ENCODE assay signal across 8 cellular contexts in genomic region chr1:94463765-94464330, GRCh38. TPM values are rescaled to one million over a fixed set of nuclear protein-coding genes. Genes with fewer than 3 reads are reported as not detected.
A peak's percentile ranks its signal among the peaks of the same experiment; 100 is the strongest.
DNase-seq lines count a peak whose midpoint lies in the region; ATAC-seq and TF ChIP-seq lines count a peak whose summit lies in the region.

No MANE protein-coding gene starts in this region.

- DNase-seq in DMS 273 (lab: John Stamatoyannopoulos, UW; ENCODE audit: unreplicated experiment) (peak; percentile 27), HCEC 1CT (peak; percentile 61), NOMO-1 (lab: John Stamatoyannopoulos, UW; ENCODE audit: unreplicated experiment in 2 of 2) (peak; percentile 53 to 76), cerebellar cortex (ENCODE audit: low spot score) (peak; percentile 41), right lobe of liver (no peak)

- peak; percentile 60 to 75 (median 68) for TF ChIP-seq CTCF in right lobe of liver (IDR thresholded peaks at IDR 0.05)

- H3K4me1 ChIP-seq in right lobe of liver: peaks cover 0 to 28% (median 14%) of the 10 kb centered on the region in 4 donors

- H3K36me3 ChIP-seq in right lobe of liver: peaks cover 0 to 21% (median 5%) of the 10 kb centered on the region in 4 donors

- 39% methylated on average over 3 of the region's 3 CpGs for WGBS in right lobe of liver (ENCODE audit: insufficient coverage, low coverage, low lambda C conversion rate, missing lambda C conversion rate)

- H3K4me3 ChIP-seq in right lobe of liver: no peak overlapping the region

- ATAC-seq in right lobe of liver: peak; percentile 91 to 95 (median 94)
- ATAC-seq in HG02884 (IDR thresholded peaks at IDR 0.05; ENCODE audit: unreplicated experiment): no peak
- no peak for ATAC-seq in GM19351 (IDR thresholded peaks at IDR 0.05; ENCODE audit: unreplicated experiment)
- no peak for ATAC-seq in GM21390 (IDR thresholded peaks at IDR 0.05; ENCODE audit: unreplicated experiment)

- no peak for TF ChIP-seq POLR2A in right lobe of liver (IDR thresholded peaks at IDR 0.05)

- peak overlapping the region in 1 of 3 donors; percentile 20 for H3K27ac ChIP-seq in right lobe of liver

- no peaks in the 10 kb centered on the region for H3K27me3 ChIP-seq in right lobe of liver

- no peaks in the 10 kb centered on the region for H3K9me3 ChIP-seq in right lobe of liver

- intact Hi-C loops in right lobe of liver (cut with DNase I): no loop called here

RNA-seq across cellular contexts. Expression of gene ABCD3, which starts 45.7 kb away (rescaled TPM):
- 10 to 100 TPM; 54.9 to 94.0 (median 65.6) TPM for total RNA-seq in right lobe of liver

Comparison
In these comparisons a context has a peak if more than half of its experiments do, and no peak if none do; other contexts are left out.
1. DNase-seq: peak in DMS 273 (single experiment), HCEC 1CT (single experiment), NOMO-1 (2 of 2) and cerebellar cortex (single experiment); none in right lobe of liver (0 of 3).
2. ATAC-seq: peak in right lobe of liver (4 of 4); none in HG02884 (single experiment), GM19351 (single experiment) and GM21390 (single experiment).